25 cellular contexts compared by ENCODE assay signal in the genomic region with DNA sequence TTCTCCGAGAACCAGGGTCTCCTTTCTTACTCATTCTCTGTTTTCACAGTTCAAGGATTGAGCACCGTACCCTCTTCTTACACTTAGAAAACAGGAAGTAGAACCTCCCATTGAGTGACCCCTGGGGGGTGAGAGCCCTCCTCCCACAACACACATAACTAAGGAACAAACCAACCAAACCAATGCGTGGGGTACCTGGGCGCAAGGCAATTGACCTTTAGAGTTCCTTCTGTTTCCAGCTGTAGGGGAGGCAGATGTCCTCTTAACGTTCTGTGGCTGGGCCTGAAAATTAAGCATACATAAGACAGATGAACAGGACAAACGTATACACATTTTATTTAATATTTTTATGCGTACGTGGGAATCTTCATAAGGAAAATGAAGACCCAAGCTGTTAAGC. TPM values are rescaled to one million over a fixed set of nuclear protein-coding genes. Genes with fewer than 3 reads are reported as not detected.
DNase-seq lines count a peak whose midpoint lies in the region; ATAC-seq and TF ChIP-seq lines count a peak whose summit lies in the region.
"Had no signal": no experiment of that assay in that cellular context is flagged by ENCODE, and none has a peak within 500 bp of the region (broad histone marks: within the 10 kb centered on the region; RNA-seq: fewer than 3 reads in every experiment).

No MANE protein-coding gene starts in this region.

- no peaks in the 10 kb centered on the region for H3K27me3 Mint-ChIP-seq in T-helper 1 cell treated with Interleukin-12 subunit alpha and Interleukin-12 subunit beta and Interleukin-4 antibody, amounts not matched to agents 30 μg/mL and 1 μg/mL, for 36 hours (ENCODE audit: low read depth)
- H3K27me3 Mint-ChIP-seq in CD14-positive monocyte (ENCODE audit: low read depth in 3 of 3), result peaks cover 0 to 7% (median 0%) of the 10 kb centered on the region in 3 donors
- peaks cover 2% of the 10 kb centered on the region for H3K27me3 Mint-ChIP-seq in dendritic cell treated with granulocyte-macrophage colony-stimulating factor and Interleukin-4, amounts not matched to agents 40 ng/mL and 50 ng/mL, for 4 days
- no peaks in the 10 kb centered on the region for H3K27me3 Mint-ChIP-seq in CD4-positive, alpha-beta T cell
- H3K27me3 Mint-ChIP-seq: activated CD4-positive, alpha-beta memory T cell treated with anti-CD3 and anti-CD28 coated beads, Interleukin-2, amount 10 ng/mL, durations not matched to agents 7 days and 5 days; progenitor cell of endocrine pancreas had no signal

- H3K4me3 Mint-ChIP-seq in T-helper 1 cell treated with Interleukin-12 subunit alpha and Interleukin-12 subunit beta and Interleukin-4 antibody, amounts not matched to agents 30 μg/mL and 1 μg/mL, for 36 hours, result no peak overlapping the region
- no peak overlapping the region for H3K4me3 Mint-ChIP-seq in CD14-positive monocyte
- no peak overlapping the region for H3K4me3 Mint-ChIP-seq in dendritic cell treated with granulocyte-macrophage colony-stimulating factor and Interleukin-4, amounts not matched to agents 40 ng/mL and 50 ng/mL, for 4 days
- no peak overlapping the region for H3K4me3 Mint-ChIP-seq in CD4-positive, alpha-beta T cell
- H3K4me3 Mint-ChIP-seq: activated CD4-positive, alpha-beta memory T cell treated with anti-CD3 and anti-CD28 coated beads, Interleukin-2, amount 10 ng/mL, durations not matched to agents 7 days and 5 days; naive B cell; stimulated activated naive CD8-positive, alpha-beta T cell treated with anti-CD3 and anti-CD28 coated beads, Interleukin-15, amount 100 ng/mL, for 72 hours had no signal

- no peaks in the 10 kb centered on the region for H3K36me3 ChIP-seq in OCI-LY3 (replicated peaks; ENCODE audit: low read depth, low read length)
- H3K36me3 ChIP-seq: brain microvascular endothelial cell, MG63, neutrophil, tibial nerve had no signal

- intact Hi-C loops in CD14-positive monocyte (cut with micrococcal nuclease), result loop anchor here in 1 of 2 donors (5.0 to 10.0 kb wide), 4 partner anchors 110 to 265 kb away; no protein-coding TSS in a partner anchor
- intact Hi-C loops in dendritic cell treated with granulocyte-macrophage colony-stimulating factor and Interleukin-4, amounts not matched to agents 40 ng/mL and 50 ng/mL, for 4 days (cut with micrococcal nuclease), result loop anchor here (5.0 kb wide), 2 partner anchors 95 to 110 kb away; partner anchors contain the start of gene PPARG
- intact Hi-C loops in CD4-positive, alpha-beta T cell (cut with DNase I, micrococcal nuclease), result no loop called here

- H3K4me1 Mint-ChIP-seq in T-helper 1 cell treated with Interleukin-12 subunit alpha and Interleukin-12 subunit beta and Interleukin-4 antibody, amounts not matched to agents 30 μg/mL and 1 μg/mL, for 36 hours (ENCODE audit: low read depth), result peaks cover 51% of the 10 kb centered on the region
- peaks cover 77% of the 10 kb centered on the region for H3K4me1 Mint-ChIP-seq in CD14-positive monocyte
- peaks cover 87% of the 10 kb centered on the region for H3K4me1 Mint-ChIP-seq in dendritic cell treated with granulocyte-macrophage colony-stimulating factor and Interleukin-4, amounts not matched to agents 40 ng/mL and 50 ng/mL, for 4 days (ENCODE audit: low read depth)
- H3K4me1 Mint-ChIP-seq in CD4-positive, alpha-beta T cell (ENCODE audit: low read depth), result peaks cover 6% of the 10 kb centered on the region

- CTCF ChIA-PET in CD4-positive, alpha-beta T cell (lab: Charles Lee), result no interaction called here

- H3K4me3 ChIP-seq in OCI-LY3 (ENCODE audit: low read length), result no peak overlapping the region
- H3K4me3 ChIP-seq: MG63, tibial nerve had no signal

- DNase-seq in T-helper 1 cell, result no peak
- DNase-seq in CD14-positive monocyte (ENCODE audit: low spot score), result no peak
- DNase-seq in CD4-positive, alpha-beta T cell, result no peak
- no peak for DNase-seq in activated effector memory CD4-positive, alpha-beta T cell treated with Interleukin-2 at 50 U/mL for 16 hours
- no peak for DNase-seq in midbrain (lab: John Stamatoyannopoulos, UW)
- DNase-seq: 8988T; activated CD4-positive, alpha-beta memory T cell treated with anti-CD3 and anti-CD28 coated beads, Interleukin-2, amount 10 ng/mL, durations not matched to agents 7 days and 5 days; brain microvascular endothelial cell; MG63; naive B cell; NCI-H1436 treated with DMSO at 0.1 percent for 48 hours; NCI-H2107; NCI-H446; SHP77 treated with DMSO at 0.1 percent for 48 hours; stimulated activated CD4-positive, alpha-beta T cell treated with anti-CD3 and anti-CD28 coated beads, Interleukin-15, amount 100 ng/mL, for 24 hours; stimulated activated naive CD8-positive, alpha-beta T cell treated with anti-CD3 and anti-CD28 coated beads, Interleukin-15, amount 100 ng/mL, for 72 hours; SW 1271 had no signal

- POLR2A ChIA-PET in CD4-positive, alpha-beta T cell (lab: Charles Lee), result no interaction called here

- H3K27ac ChIP-seq in OCI-LY3 (ENCODE audit: low read length), result no peak overlapping the region
- H3K27ac ChIP-seq in CD4-positive, alpha-beta T cell (ENCODE audit: low read depth, low read length), result no peak overlapping the region

- no peaks in the 10 kb centered on the region for H3K9me3 Mint-ChIP-seq in T-helper 1 cell treated with Interleukin-12 subunit alpha and Interleukin-12 subunit beta and Interleukin-4 antibody, amounts not matched to agents 30 μg/mL and 1 μg/mL, for 36 hours
- H3K9me3 Mint-ChIP-seq in CD14-positive monocyte, result no peaks in the 10 kb centered on the region
- no peaks in the 10 kb centered on the region for H3K9me3 Mint-ChIP-seq in dendritic cell treated with granulocyte-macrophage colony-stimulating factor and Interleukin-4, amounts not matched to agents 40 ng/mL and 50 ng/mL, for 4 days
- H3K9me3 Mint-ChIP-seq in CD4-positive, alpha-beta T cell, result no peaks in the 10 kb centered on the region
- H3K9me3 Mint-ChIP-seq: activated CD4-positive, alpha-beta memory T cell treated with anti-CD3 and anti-CD28 coated beads, Interleukin-2, amount 10 ng/mL, durations not matched to agents 7 days and 5 days; naive B cell; stimulated activated naive CD8-positive, alpha-beta T cell treated with anti-CD3 and anti-CD28 coated beads, Interleukin-15, amount 100 ng/mL, for 72 hours had no signal

- ATAC-seq in CD4-positive, alpha-beta T cell (ENCODE audit: poor library complexity), result no peak
- ATAC-seq: activated CD4-positive, CD25-positive, alpha-beta regulatory T cell treated with anti-CD3 and anti-CD28 coated beads, Interleukin-2, amount 50 U/mL, for 24 hours; left lobe of liver; stimulated activated naive CD8-positive, alpha-beta T cell treated with anti-CD3 and anti-CD28 coated beads, Interleukin-15, amount 100 ng/mL, for 72 hours had no signal

- TF ChIP-seq CTCF in CD14-positive monocyte (IDR thresholded peaks at IDR 0.05), result no peak
- no peak for TF ChIP-seq CTCF in OCI-LY3 (IDR thresholded peaks at IDR 0.05; ENCODE audit: low read depth, low read length)
- TF ChIP-seq CTCF in CD4-positive, alpha-beta T cell (IDR thresholded peaks at IDR 0.05), result no peak

- H3K4me1 ChIP-seq in OCI-LY3 (ENCODE audit: low read length), result peaks cover 76% of the 10 kb centered on the region

- H3K9ac ChIP-seq in OCI-LY3 (ENCODE audit: low read length), result no peak overlapping the region

- no peaks in the 10 kb centered on the region for H4K20me1 ChIP-seq in OCI-LY3 (ENCODE audit: insufficient read depth, low read length)

- no peaks in the 10 kb centered on the region for H3K9me3 ChIP-seq in OCI-LY3 (ENCODE audit: insufficient read depth, low read length)
- no peaks in the 10 kb centered on the region for H3K9me3 ChIP-seq in CD4-positive, alpha-beta T cell (ENCODE audit: control insufficient read depth, low read length)
- H3K9me3 ChIP-seq: MG63, neutrophil, tibial nerve had no signal

- H3K27ac Mint-ChIP-seq in T-helper 1 cell treated with Interleukin-12 subunit alpha and Interleukin-12 subunit beta and Interleukin-4 antibody, amounts not matched to agents 30 μg/mL and 1 μg/mL, for 36 hours, result peak overlapping the region; percentile 67
- peak overlapping the region in 6 of 7 donors; percentile 38 to 99 (median 95) for H3K27ac Mint-ChIP-seq in CD14-positive monocyte
- H3K27ac Mint-ChIP-seq in dendritic cell treated with granulocyte-macrophage colony-stimulating factor and Interleukin-4, amounts not matched to agents 40 ng/mL and 50 ng/mL, for 4 days, result peak overlapping the region; percentile 95
- no peak overlapping the region for H3K27ac Mint-ChIP-seq in CD4-positive, alpha-beta T cell
- H3K27ac Mint-ChIP-seq: activated CD4-positive, alpha-beta memory T cell treated with anti-CD3 and anti-CD28 coated beads, Interleukin-2, amount 10 ng/mL, durations not matched to agents 7 days and 5 days; naive B cell; progenitor cell of endocrine pancreas; stimulated activated naive CD8-positive, alpha-beta T cell treated with anti-CD3 and anti-CD28 coated beads, Interleukin-15, amount 100 ng/mL, for 72 hours had no signal

- no peak overlapping the region for H2AFZ ChIP-seq in OCI-LY3 (ENCODE audit: low read depth, low read length)

- H3K36me3 Mint-ChIP-seq in T-helper 1 cell treated with Interleukin-12 subunit alpha and Interleukin-12 subunit beta and Interleukin-4 antibody, amounts not matched to agents 30 μg/mL and 1 μg/mL, for 36 hours (ENCODE audit: low read depth), result no peaks in the 10 kb centered on the region
- peaks cover 0 to 2% of the 10 kb centered on the region in 2 donors for H3K36me3 Mint-ChIP-seq in CD14-positive monocyte
- no peaks in the 10 kb centered on the region for H3K36me3 Mint-ChIP-seq in dendritic cell treated with granulocyte-macrophage colony-stimulating factor and Interleukin-4, amounts not matched to agents 40 ng/mL and 50 ng/mL, for 4 days (ENCODE audit: low read depth)
- H3K36me3 Mint-ChIP-seq in CD4-positive, alpha-beta T cell (ENCODE audit: low read depth), result no peaks in the 10 kb centered on the region
- H3K36me3 Mint-ChIP-seq: naive B cell had no signal

- H3K27me3 ChIP-seq in OCI-LY3 (ENCODE audit: low read depth, low read length), result peaks cover 11% of the 10 kb centered on the region
- H3K27me3 ChIP-seq in CD4-positive, alpha-beta T cell (ENCODE audit: control insufficient read depth, insufficient read depth, low read length), result no peaks in the 10 kb centered on the region
- H3K27me3 ChIP-seq: brain microvascular endothelial cell, MG63, neutrophil, tibial nerve had no signal

- H3K79me2 ChIP-seq in OCI-LY3 (ENCODE audit: low read length), result no peaks in the 10 kb centered on the region

- H3K4me2 ChIP-seq in OCI-LY3 (ENCODE audit: low read length), result peak overlapping the region; percentile 7; the same call in 1 of the 2 replicates

RNA-seq across cellular contexts. Expression of gene TIMP4, which starts 33.5 kb away (rescaled TPM):
- not detected for polyA plus RNA-seq in CD14-positive monocyte
- total RNA-seq in CD4-positive, alpha-beta T cell, result not detected
- total RNA-seq: activated CD4-positive, alpha-beta memory T cell treated with anti-CD3 and anti-CD28 coated beads, Interleukin-2, amount 10 ng/mL, durations not matched to agents 7 days and 5 days; progenitor cell of endocrine pancreas had no signal
